In genomic region chr15:82539690-82540054, GRCh38 we compare ENCODE assay signal across 8 cellular contexts. TPM values are rescaled to one million over a fixed set of nuclear protein-coding genes. Genes with fewer than 3 reads are reported as not detected.
A peak's percentile ranks its signal among the peaks of the same experiment; 100 is the strongest.
DNase-seq lines count a peak whose midpoint lies in the region; ATAC-seq and TF ChIP-seq lines count a peak whose summit lies in the region.

No MANE protein-coding gene starts in this region.

- peaks cover 14 to 24% of the 10 kb centered on the region in 2 donors for H3K4me1 Mint-ChIP-seq in effector memory CD8-positive, alpha-beta T cell (ENCODE audit: low read depth in 2 of 2)
- H3K4me1 Mint-ChIP-seq in naive B cell: peaks cover 29 to 38% (median 34%) of the 10 kb centered on the region in 3 donors

- H3K27me3 ChIP-seq in GM06990 (replicated peaks; ENCODE audit: control insufficient read depth, insufficient read depth, low read length) (no peaks in the 10 kb centered on the region), MG63 (no peaks in the 10 kb centered on the region)

- H3K27ac Mint-ChIP-seq in effector memory CD8-positive, alpha-beta T cell: peak overlapping the region; percentile 95 to 96
- H3K27ac Mint-ChIP-seq in naive B cell: peak overlapping the region; percentile 84 to 98 (median 93)

- H3K27me3 Mint-ChIP-seq in effector memory CD8-positive, alpha-beta T cell: no peaks in the 10 kb centered on the region
- peaks cover 0 to 4% (median 0%) of the 10 kb centered on the region in 3 donors for H3K27me3 Mint-ChIP-seq in naive B cell

- no peak for DNase-seq in GM06990 (ENCODE audit: extremely low read depth, insufficient read length)
- DNase-seq in MG63: no peak
- DNase-seq in effector memory CD8-positive, alpha-beta T cell: peak in 1 of 3 experiments; percentile 34
- no peak for DNase-seq in naive B cell
- DNase-seq in hepatic stellate cell (ENCODE audit: low spot score): no peak
- DNase-seq in mesenteric fat pad (ENCODE audit: low spot score): no peak
- DNase-seq in DMS153 treated with DMSO at 0.1 percent for 48 hours (lab: John Stamatoyannopoulos, UW; ENCODE audit: unreplicated experiment): no peak

- peak overlapping the region; percentile 73 for H3K4me3 ChIP-seq in GM06990 (replicated peaks; ENCODE audit: low read depth, low read length)
- peak overlapping the region; percentile 90 for H3K4me3 ChIP-seq in MG63

- no peak for TF ChIP-seq CTCF in GM06990 (IDR thresholded peaks at IDR 0.05; ENCODE audit: insufficient read depth, low read length, poor library complexity, severe bottlenecking)

- ATAC-seq in effector memory CD8-positive, alpha-beta T cell (replicated peaks): peak; percentile 11
- ATAC-seq in naive B cell (ENCODE audit: low read depth in 2 of 2): peak; percentile 6 to 8
- no peak for ATAC-seq in GM21619 (IDR thresholded peaks at IDR 0.05; ENCODE audit: unreplicated experiment)

- peaks cover 28% of the 10 kb centered on the region for H3K36me3 ChIP-seq in GM06990 (ENCODE audit: control insufficient read depth, insufficient read depth, low read length)
- peaks cover 55% of the 10 kb centered on the region for H3K36me3 ChIP-seq in MG63

- H3K4me3 Mint-ChIP-seq in effector memory CD8-positive, alpha-beta T cell: peak overlapping the region; percentile 94 to 95
- peak overlapping the region; percentile 95 to 99 (median 98) for H3K4me3 Mint-ChIP-seq in naive B cell

- no peaks in the 10 kb centered on the region for H3K9me3 Mint-ChIP-seq in effector memory CD8-positive, alpha-beta T cell
- no peaks in the 10 kb centered on the region for H3K9me3 Mint-ChIP-seq in naive B cell

- H3K36me3 Mint-ChIP-seq in effector memory CD8-positive, alpha-beta T cell (ENCODE audit: insufficient read depth): peaks cover 59% of the 10 kb centered on the region
- H3K36me3 Mint-ChIP-seq in naive B cell: peaks cover 19 to 30% of the 10 kb centered on the region in 2 donors

- no peaks in the 10 kb centered on the region for H3K9me3 ChIP-seq in MG63

RNA-seq across cellular contexts. Expression of gene RPS17, which starts 0.6 kb away (rescaled TPM):
- total RNA-seq in MG63 (2014; rRNA removed; shearing (Covaris generic); ENCODE audit: low replicate concordance): 4,857 and 6,303 TPM in 2 replicates
- polyA plus RNA-seq in naive B cell (ENCODE audit: low read depth in 6 of 6): 1,000 to 10,000 TPM; 1,169 to 1,691 (median 1,534) TPM
- total RNA-seq in mesenteric fat pad: 1,281 TPM
